8 cellular contexts compared by ENCODE assay signal in genomic region chr13:75687145-75687763, GRCh38. TPM values are rescaled to one million over a fixed set of nuclear protein-coding genes. Genes with fewer than 3 reads are reported as not detected.
DNase-seq lines count a peak whose midpoint lies in the region; ATAC-seq, FAIRE-seq and TF ChIP-seq lines count a peak whose summit lies in the region.

No MANE protein-coding gene starts in this region.

- dilution Hi-C loops in IMR-90 (cut with HindIII; ENCODE audit: low sequenced_read_pairs, unreplicated experiment), result no loop called here

- H4K20me1 ChIP-seq in IMR-90 (ENCODE audit: insufficient read depth, low read length) (peaks cover 90% of the 10 kb centered on the region; the same call in 1 of the 2 replicates), HepG2 (ENCODE audit: insufficient read depth, low read length) (no peaks in the 10 kb centered on the region)

- no peak overlapping the region for H3K27ac ChIP-seq in CD4-positive, alpha-beta T cell (ENCODE audit: low read depth, low read length)
- H3K27ac ChIP-seq in IMR-90 (ENCODE audit: insufficient read depth, low read length), result no peak overlapping the region
- no peak overlapping the region for H3K27ac ChIP-seq in HepG2 (ENCODE audit: extremely low read length, insufficient read depth, low read length)

- no peak overlapping the region for H2BK120ac ChIP-seq in IMR-90 (ENCODE audit: low read depth, low read length)

- H3K79me2 ChIP-seq in HepG2 (ENCODE audit: insufficient read depth, low read length), result no peaks in the 10 kb centered on the region

- no peak for TF ChIP-seq EP300 in HepG2 (IDR thresholded peaks at IDR 0.05; ENCODE audit: low read depth in 2 of 2, low read length in 2 of 2)
- no peak for TF ChIP-seq EP300 in HepG2 (CRISPR knock-in tag; IDR thresholded peaks at IDR 0.05; ENCODE audit: borderline replicate concordance)

- TF ChIP-seq RAD21 in IMR-90 (IDR thresholded peaks at IDR 0.05; ENCODE audit: low read length), result peak; percentile 43
- 0 out of 2 replicates have a peak, but pooled peaks have one; percentile 20 for TF ChIP-seq RAD21 in HepG2 (CRISPR knock-in tag; IDR thresholded peaks at IDR 0.05)

- no peak overlapping the region for H4K91ac ChIP-seq in IMR-90 (ENCODE audit: insufficient read depth, low read depth, low read length)

- H3K4me1 Mint-ChIP-seq in CD4-positive, alpha-beta T cell (ENCODE audit: low read depth), result no peaks in the 10 kb centered on the region
- peaks cover 4% of the 10 kb centered on the region for H3K4me1 Mint-ChIP-seq in T-helper 2 cell treated with Interferon-gamma antibody and Interleukin-4, amounts not matched to agents 5 μg/mL and 100 μg/mL, for 36 hours (ENCODE audit: low read depth)

- H3K27ac Mint-ChIP-seq in CD4-positive, alpha-beta T cell, result no peak overlapping the region
- no peak overlapping the region for H3K27ac Mint-ChIP-seq in T-helper 2 cell treated with Interferon-gamma antibody and Interleukin-4, amounts not matched to agents 5 μg/mL and 100 μg/mL, for 36 hours

- no peaks in the 10 kb centered on the region for H3K36me3 ChIP-seq in IMR-90 (ENCODE audit: control insufficient read depth, insufficient read depth, low read length)
- H3K36me3 ChIP-seq in HepG2 (replicated peaks in 1 of 2; ENCODE audit: control insufficient read depth in 1 of 2, insufficient read depth in 2 of 2, low read length in 2 of 2), result no peaks in the 10 kb centered on the region

- no peak overlapping the region for H3K14ac ChIP-seq in IMR-90 (replicated peaks; ENCODE audit: low read depth, low read length)

- peak overlapping the region; percentile 54 for H2BK5ac ChIP-seq in IMR-90 (ENCODE audit: low read depth, low read length, poor library complexity, severe bottlenecking)

- in situ Hi-C loops in IMR-90 (cut with MboI; ENCODE audit: low sequenced_read_pairs) (loop anchor here (25.0 kb wide), 4 partner anchors 325 to 1300 kb away; partner anchors contain the start of gene CLN5), HepG2 (cut with HindIII; ENCODE audit: extremely low pct_ligation_motif_present, low pct_unique_long_range_greater_than_20kb) (no loop called here)

- H3K9me1 ChIP-seq in IMR-90 (ENCODE audit: insufficient read depth, low read length), result peaks cover 31% of the 10 kb centered on the region

- H3K9ac ChIP-seq in IMR-90 (ENCODE audit: low read depth, low read length) (no peak overlapping the region; the same call in 1 of the 2 replicates), HepG2 (ENCODE audit: insufficient read depth, low read depth, low read length) (no peak overlapping the region)

- peak; percentile 23 for TF ChIP-seq CTCF in CD4-positive, alpha-beta T cell (IDR thresholded peaks at IDR 0.05)
- peak; percentile 59 for TF ChIP-seq CTCF in IMR-90 (conservative IDR thresholded peaks at IDR 0.05; ENCODE audit: low read depth, low read length)
- peak; percentile 61 for TF ChIP-seq CTCF in HepG2 (CRISPR knock-in tag; IDR thresholded peaks at IDR 0.05)

- no peaks in the 10 kb centered on the region for H3K9me3 Mint-ChIP-seq in CD4-positive, alpha-beta T cell
- no peaks in the 10 kb centered on the region for H3K9me3 Mint-ChIP-seq in T-helper 2 cell treated with Interferon-gamma antibody and Interleukin-4, amounts not matched to agents 5 μg/mL and 100 μg/mL, for 36 hours

- H3K79me1 ChIP-seq in IMR-90 (ENCODE audit: low read depth in 1 of 2, low read length in 2 of 2), result peaks cover 13 to 66% of the 10 kb centered on the region in 2 experiments

- no peaks in the 10 kb centered on the region for H3K36me3 Mint-ChIP-seq in CD4-positive, alpha-beta T cell (ENCODE audit: low read depth)
- no peaks in the 10 kb centered on the region for H3K36me3 Mint-ChIP-seq in T-helper 2 cell treated with Interferon-gamma antibody and Interleukin-4, amounts not matched to agents 5 μg/mL and 100 μg/mL, for 36 hours (ENCODE audit: low read depth)

- no peak overlapping the region for H2BK15ac ChIP-seq in IMR-90 (ENCODE audit: low read depth, low read length)

- no peak overlapping the region for H2BK20ac ChIP-seq in IMR-90 (ENCODE audit: low read depth, low read length)

- H2AK5ac ChIP-seq in IMR-90 (ENCODE audit: low read depth, low read length), result no peak overlapping the region

- FAIRE-seq in HepG2 (lab: Jason Lieb, UNC) (peak; percentile 23), urothelium cell line (lab: Jason Lieb, UNC) (no peak)

- H3K4ac ChIP-seq in IMR-90 (ENCODE audit: low read depth, low read length), result peak overlapping the region; percentile 25; the same call in 1 of the 2 replicates

- H4K5ac ChIP-seq in IMR-90 (ENCODE audit: low read depth, low read length), result no peak overlapping the region; the same call in 1 of the 2 replicates

- no peak overlapping the region for H3K18ac ChIP-seq in IMR-90 (ENCODE audit: low read depth, low read length)

- H4K8ac ChIP-seq in IMR-90 (ENCODE audit: low read depth in 2 of 2, low read length in 2 of 2), result peak overlapping the region in 1 of 2 experiments; percentile 41; a peak in 1 of 4 replicates

- ATAC-seq in CD4-positive, alpha-beta T cell (ENCODE audit: poor library complexity), result no peak
- ATAC-seq in IMR-90 (ENCODE audit: low read depth) (peak; percentile 40), HepG2 (peak; percentile 89)

- no peaks in the 10 kb centered on the region for H3K9me3 ChIP-seq in CD4-positive, alpha-beta T cell (ENCODE audit: control insufficient read depth, low read length)
- no peaks in the 10 kb centered on the region for H3K9me3 ChIP-seq in IMR-90 (ENCODE audit: control insufficient read depth, insufficient read depth, low read length)
- no peaks in the 10 kb centered on the region for H3K9me3 ChIP-seq in HepG2 (ENCODE audit: low read length)

- CTCF ChIA-PET in CD4-positive, alpha-beta T cell (lab: Charles Lee), result interaction anchor here (1.2 kb wide), 1 partner anchor 9 kb away, joined by 4 read pairs; no protein-coding TSS in a partner anchor
- CTCF ChIA-PET in IMR-90 (lab: Yijun Ruan, JAX) (interaction anchor here (0.5 to 3.3 kb wide), 7 partner anchors 9 to 1182 kb away, joined by 3 to 18 read pairs (median 4); no protein-coding TSS in a partner anchor), HepG2 (lab: Yijun Ruan, JAX; ENCODE audit: low intra/inter-chr PET ratio, low total read pairs) (interaction anchor here (1.2 kb wide), 1 partner anchor 786 kb away, joined by 5 read pairs; no protein-coding TSS in a partner anchor)

- H2AFZ ChIP-seq in IMR-90 (replicated peaks; ENCODE audit: low read length, poor library complexity) (no peak overlapping the region), HepG2 (ENCODE audit: low read length) (no peak overlapping the region)

- no peak overlapping the region for H3K4me3 ChIP-seq in IMR-90 (ENCODE audit: insufficient read depth, low read depth, low read length)
- no peak overlapping the region for H3K4me3 ChIP-seq in HepG2 (replicated peaks in 1 of 3; ENCODE audit: insufficient read depth in 1 of 3, low read depth in 2 of 3, low read length in 3 of 3)

- H3K4me3 Mint-ChIP-seq in CD4-positive, alpha-beta T cell, result no peak overlapping the region
- H3K4me3 Mint-ChIP-seq in T-helper 2 cell treated with Interferon-gamma antibody and Interleukin-4, amounts not matched to agents 5 μg/mL and 100 μg/mL, for 36 hours, result no peak overlapping the region

- DNase-seq in CD4-positive, alpha-beta T cell, result no peak
- DNase-seq in IMR-90 (peak; percentile 68), amniotic epithelial cell (ENCODE audit: low read depth) (peak; percentile 69), HepG2 (ENCODE audit: low spot score) (peak; percentile 46), C1 segment of cervical spinal cord (lab: John Stamatoyannopoulos, UW) (no peak), urothelium cell line (ENCODE audit: low spot score) (no peak), T-helper 9 cell (no peak)
- DNase-seq in T-helper 2 cell treated with Interferon-gamma antibody and Interleukin-4, amounts not matched to agents 5 μg/mL and 100 μg/mL, for 36 hours (ENCODE audit: low spot score), result no peak

- POLR2A ChIA-PET in CD4-positive, alpha-beta T cell (lab: Charles Lee), result no interaction called here
- POLR2A ChIA-PET in IMR-90 (lab: Charles Lee; ENCODE audit: unreplicated experiment) (no interaction called here), HepG2 (lab: Yijun Ruan, JAX) (no interaction called here)

- no peaks in the 10 kb centered on the region for H3K27me3 Mint-ChIP-seq in CD4-positive, alpha-beta T cell
- H3K27me3 Mint-ChIP-seq in T-helper 2 cell treated with Interferon-gamma antibody and Interleukin-4, amounts not matched to agents 5 μg/mL and 100 μg/mL, for 36 hours (ENCODE audit: low read depth), result no peaks in the 10 kb centered on the region

- H3K27me3 ChIP-seq in CD4-positive, alpha-beta T cell (ENCODE audit: control insufficient read depth, insufficient read depth, low read length), result no peaks in the 10 kb centered on the region
- H3K27me3 ChIP-seq in IMR-90 (ENCODE audit: control insufficient read depth, insufficient read depth, low read length) (no peaks in the 10 kb centered on the region), HepG2 (ENCODE audit: control insufficient read depth in 1 of 2, insufficient read depth in 2 of 2, low read length in 2 of 2) (no peaks in the 10 kb centered on the region)

- TF ChIP-seq POLR2A in IMR-90 (IDR thresholded peaks at IDR 0.05; ENCODE audit: low read depth, low read length), result no peak
- TF ChIP-seq POLR2A in HepG2 (IDR thresholded peaks at IDR 0.05; ENCODE audit: insufficient read depth in 1 of 2, low read depth in 2 of 2, low read length in 2 of 2), result no peak

- peak overlapping the region; percentile 1; the same call in 1 of the 2 replicates for H3K23ac ChIP-seq in IMR-90 (ENCODE audit: low read depth, low read length)

- peaks cover 21% of the 10 kb centered on the region for H3K4me1 ChIP-seq in IMR-90 (ENCODE audit: control insufficient read depth, insufficient read depth, low read length)
- peaks cover 19% of the 10 kb centered on the region for H3K4me1 ChIP-seq in HepG2 (ENCODE audit: insufficient read depth, low read length)

- H3K56ac ChIP-seq in IMR-90 (ENCODE audit: extremely low read depth, insufficient read depth, low read length), result no peak overlapping the region

- no peak overlapping the region for H2AK9ac ChIP-seq in IMR-90 (replicated peaks; ENCODE audit: low read depth, low read length, poor library complexity)

- no peak overlapping the region for H3K4me2 ChIP-seq in IMR-90 (ENCODE audit: low read depth, low read length)
- H3K4me2 ChIP-seq in HepG2 (ENCODE audit: low read depth, low read length), result no peak overlapping the region

- BruUV-seq in IMR-90 (replicated peaks; lab: Mats Ljungman, UMichigan), result no TSS peak
- no TSS peak for BruUV-seq in HepG2 (replicated peaks; lab: Mats Ljungman, UMichigan)

- intact Hi-C loops in CD4-positive, alpha-beta T cell (cut with DNase I, micrococcal nuclease), result no loop called here
- intact Hi-C loops in IMR-90 (cut with micrococcal nuclease) (loop anchor here (5.0 kb wide), 3 partner anchors 785 to 1215 kb away; partner anchors contain the start of gene KCTD12), HepG2 (cut with micrococcal nuclease; ENCODE audit: unreplicated experiment) (loop anchor here (2.0 to 5.0 kb wide), 2 partner anchors 332 to 785 kb away; no protein-coding TSS in a partner anchor)

RNA-seq across cellular contexts. Expression of gene LMO7, which starts 51.1 kb away (rescaled TPM):
- 10 to 100 TPM; 35.2 to 36.3 TPM for total RNA-seq in CD4-positive, alpha-beta T cell
- total RNA-seq in IMR-90 (2012; rRNA removed), result 367 and 485 TPM in 2 replicates
- polyA plus RNA-seq in IMR-90 (2012; rRNA removed), result 222 and 266 TPM in 2 replicates
- polyA plus RNA-seq in IMR-90 (2012; cell fraction: cytosol; rRNA removed), result 78.3 and 114 TPM in 2 replicates
- 533 and 693 TPM in 2 replicates for polyA plus RNA-seq in IMR-90 (2012; cell fraction: nucleus; rRNA removed; ENCODE audit: low replicate concordance)
- total RNA-seq in HepG2 (2016; rRNA removed; fragmentation: Illumina TruSeq; extraction: Trizol), result 47.7 and 121 TPM in 2 replicates
- 14.4 and 17.3 TPM in 2 replicates for total RNA-seq in HepG2 (2016; cell fraction: cytosol; rRNA removed; fragmentation: Illumina TruSeq; extraction: Trizol; ENCODE audit: low read depth)
- 41.5 and 129 TPM in 2 replicates for total RNA-seq in HepG2 (2016; cell fraction: insoluble cytoplasmic fraction; rRNA removed; fragmentation: Illumina TruSeq; extraction: Trizol)
- total RNA-seq in HepG2 (2016; cell fraction: membrane; rRNA removed; fragmentation: Illumina TruSeq; extraction: Trizol), result 23.0 and 30.9 TPM in 2 replicates
- 246 and 252 TPM in 2 replicates for total RNA-seq in HepG2 (2016; cell fraction: nucleus; rRNA removed; fragmentation: Illumina TruSeq; extraction: Trizol)
- 31.4 and 34.0 TPM in 2 replicates for polyA plus RNA-seq in HepG2 (2011; rRNA removed)
- polyA plus RNA-seq in HepG2 (2011; cell fraction: cytosol; rRNA removed), result 9.1 and 11.5 TPM in 2 replicates
- polyA plus RNA-seq in HepG2 (2011; cell fraction: nucleus; rRNA removed), result 216 and 237 TPM in 2 replicates
- 50.1 and 98.6 TPM in 2 replicates for polyA plus RNA-seq in HepG2 (2012)
- polyA plus RNA-seq in HepG2 (2016; cell fraction: cytosol; fragmentation: Illumina TruSeq; extraction: Trizol; ENCODE audit: low read depth), result 1.3 and 1.8 TPM in 2 replicates
- polyA plus RNA-seq in HepG2 (2016; cell fraction: insoluble cytoplasmic fraction; fragmentation: Illumina TruSeq; extraction: Trizol; ENCODE audit: low read depth), result 21.5 and 26.6 TPM in 2 replicates
- polyA plus RNA-seq in HepG2 (2016; cell fraction: membrane; fragmentation: Illumina TruSeq; extraction: Trizol; ENCODE audit: low read depth), result 4.6 TPM in 2 replicates
- polyA plus RNA-seq in HepG2 (2016; cell fraction: nucleus; fragmentation: Illumina TruSeq; extraction: Trizol; ENCODE audit: insufficient read depth, low read depth), result 237 TPM in 2 replicates
- polyA minus RNA-seq in HepG2 (2011; rRNA and poly(A)+ RNA removed; ENCODE audit: low replicate concordance), result 45.7 and 74.9 TPM in 2 replicates
- 28.7 and 31.4 TPM in 2 replicates for polyA minus RNA-seq in HepG2 (2011; cell fraction: cytosol; rRNA and poly(A)+ RNA removed)
- polyA minus RNA-seq in HepG2 (2011; cell fraction: nucleus; rRNA and poly(A)+ RNA removed), result 322 and 350 TPM in 2 replicates

Comparison
In these comparisons a context has a peak if more than half of its experiments do, and no peak if none do; other contexts are left out.
1. DNase-seq: peak in IMR-90 (single experiment), amniotic epithelial cell (single experiment) and HepG2 (single experiment); none in CD4-positive, alpha-beta T cell (0 of 10), T-helper 2 cell treated with Interferon-gamma antibody and Interleukin-4, amounts not matched to agents 5 μg/mL and 100 μg/mL, for 36 hours (single experiment), C1 segment of cervical spinal cord (0 of 14), urothelium cell line (single experiment) and T-helper 9 cell (single experiment).
2. intact Hi-C loops: an anchor here in IMR-90 (5.0 kb wide) and HepG2 (2.0 to 5.0 kb wide); none called in CD4-positive, alpha-beta T cell.
3. Peak in every context shown above with its lines, with median percentiles within 50 percentile points of each other: CTCF ChIP-seq.